In the genomic region with DNA sequence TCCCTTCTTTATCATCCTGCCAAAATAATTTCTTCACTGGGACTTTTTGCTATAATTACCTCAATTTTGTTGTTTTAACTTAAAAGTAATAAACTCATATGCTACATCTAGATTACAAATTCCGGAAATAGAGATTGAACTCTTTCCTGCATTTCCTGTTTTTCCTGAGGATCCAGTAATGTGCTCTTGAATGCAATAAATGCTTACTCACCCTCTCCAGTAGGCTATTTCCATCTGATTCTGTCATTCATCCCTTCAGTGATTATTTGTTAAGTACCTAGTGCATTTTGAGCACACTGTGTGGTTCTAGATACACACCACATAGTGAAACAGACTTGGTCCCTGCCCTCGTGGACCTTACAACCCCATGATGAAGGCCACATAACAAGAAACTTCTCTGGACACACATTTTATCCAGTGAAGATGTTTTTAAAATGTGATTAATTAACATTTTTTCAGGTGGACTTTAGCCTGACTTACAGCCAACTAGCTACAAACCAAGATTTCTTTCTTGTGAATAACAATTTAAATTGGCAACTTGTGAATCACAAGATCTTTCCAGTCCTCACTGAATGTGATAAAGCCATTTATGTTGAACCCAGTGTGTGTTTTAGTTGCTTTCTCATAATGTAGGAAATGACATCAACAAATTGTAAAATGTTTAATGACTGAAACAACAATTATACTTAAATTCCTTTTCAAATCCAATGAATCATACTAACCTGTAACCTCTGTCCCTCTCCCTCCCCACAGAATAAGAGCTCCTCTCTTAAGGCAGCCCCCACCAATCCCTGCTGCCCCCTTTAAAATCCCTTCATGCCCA, we compare ENCODE assay signal across 14 cellular contexts.
DNase-seq lines count a peak whose midpoint lies in the region; ATAC-seq, FAIRE-seq and TF ChIP-seq lines count a peak whose summit lies in the region.
"Had no signal": no experiment of that assay in that cellular context is flagged by ENCODE, and none has a peak within 500 bp of the region (broad histone marks: within the 10 kb centered on the region; RNA-seq: fewer than 3 reads in every experiment).

No MANE protein-coding gene starts in this region.

- H3K27ac ChIP-seq in KMS-11 (peak overlapping the region; percentile 1; the same call in 1 of the 2 replicates), mesodermal cell (ENCODE audit: low read depth, low read length, severe bottlenecking) (peak overlapping the region; percentile 20)
- H3K27ac ChIP-seq: Peyer's patch had no signal

- H3K9me3 ChIP-seq in mesodermal cell (ENCODE audit: control insufficient read depth, low read length) = no peaks in the 10 kb centered on the region
- H3K9me3 ChIP-seq: Peyer's patch had no signal

- in situ Hi-C loops in GM13976 (cut with MboI; ENCODE audit: low sequenced_read_pairs, unreplicated experiment) = no loop called here

- H3K9ac ChIP-seq in KMS-11 = no peak overlapping the region

- no TSS peak for BruUV-seq in Calu3 (replicated peaks; lab: Mats Ljungman, UMichigan)

- TF ChIP-seq CTCF in Calu3 (IDR thresholded peaks at IDR 0.05; ENCODE audit: unreplicated experiment) (no peak), KMS-11 (conservative IDR thresholded peaks at IDR 0.05; ENCODE audit: low read depth, low read length) (no peak), bronchial epithelial cell (IDR thresholded peaks at IDR 0.05; ENCODE audit: insufficient read depth, low read length, severe bottlenecking) (no peak), GM13976 (IDR thresholded peaks at IDR 0.05; ENCODE audit: borderline replicate concordance, control extremely low read depth, extremely low read depth, insufficient read depth, missing control alignments) (no peak)

- H3K27me3 ChIP-seq in KMS-11 (ENCODE audit: insufficient read depth, low read depth) = no peaks in the 10 kb centered on the region
- H3K27me3 ChIP-seq in bronchial epithelial cell (ENCODE audit: control insufficient read depth, insufficient read depth, low read length) = no peaks in the 10 kb centered on the region
- H3K27me3 ChIP-seq: Peyer's patch had no signal

- H4K20me1 ChIP-seq in KMS-11 (ENCODE audit: insufficient read depth) = no peaks in the 10 kb centered on the region

- H3K27me3 Mint-ChIP-seq in Calu3 (ENCODE audit: unreplicated experiment) = no peaks in the 10 kb centered on the region
- H3K27me3 Mint-ChIP-seq: IgD-negative memory B cell had no signal

- no peaks in the 10 kb centered on the region for H3K9me3 Mint-ChIP-seq in Calu3 (ENCODE audit: low read depth, unreplicated experiment)
- H3K9me3 Mint-ChIP-seq: IgD-negative memory B cell, immature natural killer cell, natural killer cell had no signal

- CTCF ChIA-PET in Calu3 (lab: Charles Lee) = interaction anchor here (1.4 kb wide), 1 partner anchor 11 kb away, joined by 4 read pairs; no protein-coding TSS in a partner anchor

- no peaks in the 10 kb centered on the region for H3K79me2 ChIP-seq in KMS-11 (ENCODE audit: insufficient read depth, low read depth)

- H2AFZ ChIP-seq in KMS-11 (ENCODE audit: low read depth) = no peak overlapping the region

- peak overlapping the region; percentile 99 for H3K27ac Mint-ChIP-seq in Calu3 (ENCODE audit: unreplicated experiment)
- H3K27ac Mint-ChIP-seq: IgD-negative memory B cell, immature natural killer cell, natural killer cell had no signal

- DNase-seq in Calu3 = no peak
- DNase-seq in bronchial epithelial cell (ENCODE audit: low read depth) = peak; percentile 93
- no peak for DNase-seq in GM13976 (ENCODE audit: low spot score)
- DNase-seq in GM19238 (ENCODE audit: insufficient read length, low spot score) = no peak
- no peak for DNase-seq in NOMO-1 treated with dmso at 0.1 percent for 144 hours (lab: John Stamatoyannopoulos, UW; ENCODE audit: unreplicated experiment)
- DNase-seq: activated CD8-positive, alpha-beta memory T cell treated with anti-CD3 and anti-CD28 coated beads, Interleukin-2, amount 50 U/mL, for 4 hours; immature natural killer cell; natural killer cell; Peyer's patch; small intestine had no signal

- H3K36me3 ChIP-seq in KMS-11 (ENCODE audit: insufficient read depth) = no peaks in the 10 kb centered on the region
- H3K36me3 ChIP-seq in bronchial epithelial cell (ENCODE audit: control insufficient read depth, insufficient read depth, low read length) = no peaks in the 10 kb centered on the region
- no peaks in the 10 kb centered on the region for H3K36me3 ChIP-seq in mesodermal cell (ENCODE audit: control insufficient read depth, insufficient read depth, low read length)
- H3K36me3 ChIP-seq: Peyer's patch had no signal

- intact Hi-C loops in Calu3 (cut with micrococcal nuclease; ENCODE audit: unreplicated experiment) = loop anchor here (5.0 to 10.0 kb wide), 3 partner anchors 79 to 328 kb away; a partner anchor contains a TSS

- peaks cover 29% of the 10 kb centered on the region for H3K36me3 Mint-ChIP-seq in Calu3 (ENCODE audit: insufficient read depth, unreplicated experiment)
- H3K36me3 Mint-ChIP-seq: immature natural killer cell, natural killer cell had no signal

- H3K4me1 Mint-ChIP-seq in Calu3 (ENCODE audit: low read depth, unreplicated experiment) = peaks cover 62% of the 10 kb centered on the region

- peak overlapping the region; percentile 38 for H3K4me3 Mint-ChIP-seq in Calu3 (ENCODE audit: low read depth, unreplicated experiment)
- H3K4me3 Mint-ChIP-seq: IgD-negative memory B cell, immature natural killer cell, natural killer cell had no signal

- WGBS in mesodermal cell (ENCODE audit: insufficient coverage in 2 of 2), 2 experiments = 80% methylated on average over 1 of the region's 2 CpGs

- peaks cover 16% of the 10 kb centered on the region for H3K4me1 ChIP-seq in KMS-11 (ENCODE audit: low read depth, poor library complexity, severe bottlenecking)
- H3K4me1 ChIP-seq in mesodermal cell (ENCODE audit: control insufficient read depth, insufficient read depth, low read length, poor library complexity, severe bottlenecking) = peaks cover 14% of the 10 kb centered on the region
- H3K4me1 ChIP-seq: Peyer's patch had no signal

- no peak for ATAC-seq in GM21381 (IDR thresholded peaks at IDR 0.05; ENCODE audit: unreplicated experiment)
- ATAC-seq: natural killer cell had no signal

- peak overlapping the region; percentile 11; the same call in 1 of the 2 replicates for H3K4me2 ChIP-seq in KMS-11

- H3K4me3 ChIP-seq in KMS-11 (IDR thresholded peaks at IDR 0.05; ENCODE audit: insufficient read depth, low read depth, low read length) = no peak overlapping the region
- no peak overlapping the region for H3K4me3 ChIP-seq in bronchial epithelial cell (ENCODE audit: low read depth, low read length)
- H3K4me3 ChIP-seq in mesodermal cell (ENCODE audit: extremely low read depth, insufficient read depth, low read length, poor library complexity, severe bottlenecking) = no peak overlapping the region
- H3K4me3 ChIP-seq: Peyer's patch had no signal

- FAIRE-seq in bronchial epithelial cell (lab: Jason Lieb, UNC) = no peak
- FAIRE-seq: small intestine had no signal
